Comparison of ENCODE assay signal across 1 cellular context in genomic region chr4:6768539-6768905, GRCh38.
TF ChIP-seq lines count a peak whose summit lies in the region.

No MANE protein-coding gene starts in this region.

TF ChIP-seq in HEK293, 187 proteins besides CTCF, POLR2A, EP300 and RAD21 (continued from another document):
- no peak for TF ChIP-seq SETDB1 (IDR thresholded peaks at IDR 0.05; ENCODE audit: insufficient read length, low read length)
- TF ChIP-seq ZNF585B (tag by site-specific recombination; IDR thresholded peaks at IDR 0.05), result no peak
- TF ChIP-seq ZNF654 (tag by site-specific recombination; IDR thresholded peaks at IDR 0.05; ENCODE audit: low read depth), result no peak
- no peak for TF ChIP-seq ZNF146 (tag by site-specific recombination; IDR thresholded peaks at IDR 0.05)
- TF ChIP-seq ZNF555 (tag by site-specific recombination; conservative IDR thresholded peaks at IDR 0.05), result no peak
- 0 out of 2 replicates have a peak, but pooled peaks have one; percentile 17 for TF ChIP-seq SP7 (tag by site-specific recombination; IDR thresholded peaks at IDR 0.05)
- no peak for TF ChIP-seq ZNF768 (tag by site-specific recombination; IDR thresholded peaks at IDR 0.05)
- no peak for TF ChIP-seq ZBTB11 (tag by site-specific recombination; conservative IDR thresholded peaks at IDR 0.05; ENCODE audit: low read depth)
- TF ChIP-seq WT1 (tag by site-specific recombination; IDR thresholded peaks at IDR 0.05), result no peak
- TF ChIP-seq GLIS1 (tag by site-specific recombination; IDR thresholded peaks at IDR 0.05), result no peak
